ENCODE assay signal across 3 cellular contexts in the genomic region with DNA sequence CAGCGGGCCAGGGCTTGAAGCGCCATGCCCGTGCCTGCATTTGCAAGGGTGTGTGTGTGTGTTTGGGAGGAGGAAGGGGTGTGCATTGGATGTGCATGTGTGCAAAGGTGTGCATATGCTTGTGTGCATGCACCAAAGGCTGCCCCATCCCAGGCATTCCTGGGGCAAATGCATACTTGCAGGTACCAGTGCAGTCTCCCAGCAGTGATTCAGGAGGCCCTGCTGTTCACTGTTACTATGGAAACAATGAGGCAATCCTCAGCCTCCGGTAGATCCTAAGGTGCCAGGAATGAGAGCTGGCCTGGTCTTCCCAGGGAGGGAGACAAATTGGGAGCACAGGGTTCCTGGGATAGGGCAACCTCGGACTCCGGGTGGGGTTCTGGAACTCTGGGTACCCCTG.
TF ChIP-seq lines count a peak whose summit lies in the region.

No MANE protein-coding gene starts in this region.

TF ChIP-seq in HEK293, 187 proteins besides CTCF, POLR2A, EP300 and RAD21:
- TF ChIP-seq ZNF837 (tag by site-specific recombination; IDR thresholded peaks at IDR 0.05) (no peak), ZIC2 (tag by site-specific recombination; IDR thresholded peaks at IDR 0.05) (peak; percentile 35; the same call in 1 of the 2 replicates), GFI1B (tag by site-specific recombination; IDR thresholded peaks at IDR 0.05) (0 out of 2 replicates have a peak, but pooled peaks have one; percentile 6), INSM2 (tag by site-specific recombination; IDR thresholded peaks at IDR 0.05) (no peak), ZNF350 (tag by site-specific recombination; IDR thresholded peaks at IDR 0.05) (no peak), ZSCAN16 (tag by site-specific recombination; IDR thresholded peaks at IDR 0.05) (no peak), SP7 (tag by site-specific recombination; IDR thresholded peaks at IDR 0.05) (no peak), IKZF3 (tag by site-specific recombination; IDR thresholded peaks at IDR 0.05) (peak; percentile 46; the same call in 1 of the 2 replicates), ZBTB44 (tag by site-specific recombination; IDR thresholded peaks at IDR 0.05) (peak; percentile 59; the same call in 1 of the 2 replicates), ZNF112 (tag by site-specific recombination; IDR thresholded peaks at IDR 0.05) (no peak), ZNF658 (tag by site-specific recombination; IDR thresholded peaks at IDR 0.05) (no peak), ZEB2 (tag by site-specific recombination; IDR thresholded peaks at IDR 0.05) (no peak), ZNF513 (tag by site-specific recombination; IDR thresholded peaks at IDR 0.05) (no peak)
- TF ChIP-seq, protein P1, sequence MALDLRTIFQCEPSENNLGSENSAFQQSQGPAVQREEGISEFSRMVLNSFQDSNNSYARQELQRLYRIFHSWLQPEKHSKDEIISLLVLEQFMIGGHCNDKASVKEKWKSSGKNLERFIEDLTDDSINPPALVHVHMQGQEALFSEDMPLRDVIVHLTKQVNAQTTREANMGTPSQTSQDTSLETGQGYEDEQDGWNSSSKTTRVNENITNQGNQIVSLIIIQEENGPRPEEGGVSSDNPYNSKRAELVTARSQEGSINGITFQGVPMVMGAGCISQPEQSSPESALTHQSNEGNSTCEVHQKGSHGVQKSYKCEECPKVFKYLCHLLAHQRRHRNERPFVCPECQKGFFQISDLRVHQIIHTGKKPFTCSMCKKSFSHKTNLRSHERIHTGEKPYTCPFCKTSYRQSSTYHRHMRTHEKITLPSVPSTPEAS (tag by site-specific recombination; IDR thresholded peaks at IDR 0.05), result no peak

TF ChIP-seq in HepG2, 621 proteins besides CTCF, POLR2A, EP300 and RAD21:
- no peak for TF ChIP-seq SPEN (CRISPR knock-in tag; IDR thresholded peaks at IDR 0.05; ENCODE audit: low read depth)
- peak; percentile 47; the same call in 1 of the 2 replicates for TF ChIP-seq CEBPB (IDR thresholded peaks at IDR 0.05; ENCODE audit: borderline replicate concordance, low read depth, low read length)
TF ChIP-seq in HepG2: peak in this region for 1.

TF ChIP-seq in GM12891, 5 proteins besides CTCF, POLR2A, EP300 and RAD21:
- no peak for TF ChIP-seq SPI1 (IDR thresholded peaks at IDR 0.05; ENCODE audit: low read depth, low read length)
- no peak for TF ChIP-seq POU2F2 (IDR thresholded peaks at IDR 0.05; ENCODE audit: low read depth, low read length)
- no peak for TF ChIP-seq POLR2AphosphoS5 (IDR thresholded peaks at IDR 0.05; ENCODE audit: low read depth, low read length)
